ENCODE assay signal across 8 cellular contexts in the genomic region with DNA sequence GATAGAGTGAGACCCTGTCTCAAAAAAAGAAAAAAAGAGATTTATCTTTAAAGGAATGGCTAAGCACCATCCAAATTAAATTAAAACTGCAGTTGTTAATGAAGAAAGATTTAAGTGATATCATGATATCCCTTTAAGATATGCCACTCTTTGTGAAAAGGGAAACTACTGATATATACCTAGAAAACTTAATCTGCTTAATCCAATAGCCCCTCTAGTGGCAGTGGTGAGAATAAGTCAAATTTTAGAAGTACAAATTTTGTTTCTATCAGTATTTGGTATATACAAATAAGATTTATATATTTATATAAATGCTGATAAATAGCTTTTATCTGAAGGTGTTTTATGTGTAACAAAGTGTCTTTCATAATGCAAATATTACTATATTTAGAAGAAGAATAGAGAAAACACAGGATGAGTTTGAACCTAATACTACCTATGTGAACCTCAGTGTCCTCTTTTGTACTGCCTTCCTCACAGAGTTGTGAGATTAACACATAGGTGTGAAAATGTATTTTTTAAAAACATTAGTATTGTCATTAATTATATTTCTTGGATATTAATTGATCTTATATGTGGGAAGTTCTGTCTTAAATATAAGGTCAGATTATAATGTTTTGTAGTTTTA. TPM values are rescaled to one million over a fixed set of nuclear protein-coding genes. Genes with fewer than 3 reads are reported as not detected.
DNase-seq lines count a peak whose midpoint lies in the region; ATAC-seq and TF ChIP-seq lines count a peak whose summit lies in the region.

No MANE protein-coding gene starts in this region.

- no peaks in the 10 kb centered on the region for H3K27me3 ChIP-seq in dorsolateral prefrontal cortex
- H3K27me3 ChIP-seq in parathyroid adenoma (ENCODE audit: control insufficient read depth, insufficient read depth, low read length) = no peaks in the 10 kb centered on the region

- H3K4me3 ChIP-seq in dorsolateral prefrontal cortex (no peak overlapping the region), parathyroid adenoma (ENCODE audit: low read depth, low read length) (no peak overlapping the region)

- no peak overlapping the region for H2AFZ ChIP-seq in parathyroid adenoma

- H3K9me3 ChIP-seq in parathyroid adenoma (ENCODE audit: control insufficient read depth, low read length) = no peaks in the 10 kb centered on the region

- TF ChIP-seq CTCF in dorsolateral prefrontal cortex (IDR thresholded peaks at IDR 0.05 in 54 of 56, conservative IDR thresholded peaks at IDR 0.05 in 2 of 56; ENCODE audit: low read depth in 1 of 56, partially characterized antibody in 56 of 56) (peak in 46 of 56 donors; percentile 11 to 53 (median 33)), parathyroid adenoma (IDR thresholded peaks at IDR 0.05) (peak; percentile 17)

- ATAC-seq in GM18517 (IDR thresholded peaks at IDR 0.05; ENCODE audit: unreplicated experiment) (no peak), GM19467 (IDR thresholded peaks at IDR 0.05; ENCODE audit: unreplicated experiment) (no peak), HG03039 (IDR thresholded peaks at IDR 0.05; ENCODE audit: unreplicated experiment) (no peak)

- DNase-seq in NCI-H345 treated with DMSO at 0.1 percent for 48 hours (lab: John Stamatoyannopoulos, UW; ENCODE audit: unreplicated experiment) (peak; percentile 3), NCI-H345 (lab: John Stamatoyannopoulos, UW) (no peak), NAMALWA (ENCODE audit: low spot score) (peak; percentile 10), dorsolateral prefrontal cortex (no peak)

- intact Hi-C loops in dorsolateral prefrontal cortex (cut with DNase I) = no loop called here

- no peaks in the 10 kb centered on the region for H3K79me2 ChIP-seq in parathyroid adenoma

- H3K4me2 ChIP-seq in parathyroid adenoma (ENCODE audit: low read length) = no peak overlapping the region

- H3K27ac ChIP-seq in dorsolateral prefrontal cortex (no peak overlapping the region), parathyroid adenoma (no peak overlapping the region)

- no peak overlapping the region for H3K9ac ChIP-seq in parathyroid adenoma

- no peaks in the 10 kb centered on the region for H3K4me1 ChIP-seq in parathyroid adenoma

- no peaks in the 10 kb centered on the region for H3K36me3 ChIP-seq in parathyroid adenoma (ENCODE audit: control insufficient read depth, insufficient read depth, low read length)

RNA-seq across cellular contexts. Expression of a gene that starts 51.4 kb away (rescaled TPM):
- total RNA-seq in dorsolateral prefrontal cortex = 1 to 10 TPM in 59 of 120 experiments, under 1 TPM in 52, not detected in 9; 0.23 to 3.8 (median 1.1) TPM

Comparison
In these comparisons a context has a peak if more than half of its experiments do, and no peak if none do; other contexts are left out.
1. DNase-seq: peak in NCI-H345 treated with DMSO at 0.1 percent for 48 hours (single experiment) and NAMALWA (single experiment); none in NCI-H345 (single experiment) and dorsolateral prefrontal cortex (0 of 10).